In the genomic region with DNA sequence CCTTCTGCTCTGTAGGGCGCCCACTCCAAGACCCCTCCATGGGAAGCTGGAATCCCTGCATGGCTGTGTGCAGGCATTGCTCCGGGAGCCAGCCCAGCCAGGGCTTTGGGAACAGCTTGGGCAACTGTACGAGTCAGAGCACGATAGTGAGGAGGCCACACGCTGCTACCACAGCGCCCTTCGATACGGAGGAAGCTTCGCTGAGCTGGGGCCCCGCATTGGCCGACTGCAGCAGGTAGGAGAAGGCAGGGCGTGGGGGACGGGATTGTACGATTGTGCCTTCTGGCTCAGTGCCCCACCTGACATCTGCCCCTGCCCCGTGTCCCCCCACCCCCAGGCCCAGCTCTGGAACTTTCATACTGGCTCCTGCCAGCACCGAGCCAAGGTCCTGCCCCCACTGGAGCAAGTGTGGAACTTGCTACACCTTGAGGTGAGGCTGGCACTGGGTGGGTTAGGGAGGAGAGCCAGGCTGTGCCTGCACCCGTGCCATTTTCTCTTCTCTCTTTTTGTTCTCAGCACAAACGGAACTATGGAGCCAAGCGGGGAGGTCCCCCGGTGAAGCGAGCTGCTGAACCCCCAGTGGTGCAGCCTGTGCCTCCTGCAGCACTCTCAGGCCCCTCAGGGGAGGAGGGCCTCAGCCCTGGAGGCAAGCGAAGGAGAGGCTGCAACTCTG, we compare ENCODE assay signal across 1 cellular context.
TF ChIP-seq lines count a peak whose summit lies in the region.

No MANE protein-coding gene starts in this region.

TF ChIP-seq in HepG2, 621 proteins besides CTCF, POLR2A, EP300 and RAD21:
- TF ChIP-seq ZNF256 (CRISPR knock-in tag; conservative IDR thresholded peaks at IDR 0.05) = no peak
- TF ChIP-seq, protein P1, sequence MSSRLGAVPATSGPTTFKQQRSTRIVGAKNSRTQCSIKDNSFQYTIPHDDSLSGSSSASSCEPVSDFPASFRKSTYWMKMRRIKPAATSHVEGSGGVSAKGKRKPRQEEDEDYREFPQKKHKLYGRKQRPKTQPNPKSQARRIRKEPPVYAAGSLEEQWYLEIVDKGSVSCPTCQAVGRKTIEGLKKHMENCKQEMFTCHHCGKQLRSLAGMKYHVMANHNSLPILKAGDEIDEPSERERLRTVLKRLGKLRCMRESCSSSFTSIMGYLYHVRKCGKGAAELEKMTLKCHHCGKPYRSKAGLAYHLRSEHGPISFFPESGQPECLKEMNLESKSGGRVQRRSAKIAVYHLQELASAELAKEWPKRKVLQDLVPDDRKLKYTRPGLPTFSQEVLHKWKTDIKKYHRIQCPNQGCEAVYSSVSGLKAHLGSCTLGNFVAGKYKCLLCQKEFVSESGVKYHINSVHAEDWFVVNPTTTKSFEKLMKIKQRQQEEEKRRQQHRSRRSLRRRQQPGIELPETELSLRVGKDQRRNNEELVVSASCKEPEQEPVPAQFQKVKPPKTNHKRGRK (CRISPR knock-in tag; IDR thresholded peaks at IDR 0.05) = no peak
- TF ChIP-seq ZNF652 (CRISPR knock-in tag; IDR thresholded peaks at IDR 0.05; ENCODE audit: borderline replicate concordance, low read depth) = no peak
- TF ChIP-seq POGZ (CRISPR knock-in tag; IDR thresholded peaks at IDR 0.05) = no peak
- TF ChIP-seq, protein P2, sequence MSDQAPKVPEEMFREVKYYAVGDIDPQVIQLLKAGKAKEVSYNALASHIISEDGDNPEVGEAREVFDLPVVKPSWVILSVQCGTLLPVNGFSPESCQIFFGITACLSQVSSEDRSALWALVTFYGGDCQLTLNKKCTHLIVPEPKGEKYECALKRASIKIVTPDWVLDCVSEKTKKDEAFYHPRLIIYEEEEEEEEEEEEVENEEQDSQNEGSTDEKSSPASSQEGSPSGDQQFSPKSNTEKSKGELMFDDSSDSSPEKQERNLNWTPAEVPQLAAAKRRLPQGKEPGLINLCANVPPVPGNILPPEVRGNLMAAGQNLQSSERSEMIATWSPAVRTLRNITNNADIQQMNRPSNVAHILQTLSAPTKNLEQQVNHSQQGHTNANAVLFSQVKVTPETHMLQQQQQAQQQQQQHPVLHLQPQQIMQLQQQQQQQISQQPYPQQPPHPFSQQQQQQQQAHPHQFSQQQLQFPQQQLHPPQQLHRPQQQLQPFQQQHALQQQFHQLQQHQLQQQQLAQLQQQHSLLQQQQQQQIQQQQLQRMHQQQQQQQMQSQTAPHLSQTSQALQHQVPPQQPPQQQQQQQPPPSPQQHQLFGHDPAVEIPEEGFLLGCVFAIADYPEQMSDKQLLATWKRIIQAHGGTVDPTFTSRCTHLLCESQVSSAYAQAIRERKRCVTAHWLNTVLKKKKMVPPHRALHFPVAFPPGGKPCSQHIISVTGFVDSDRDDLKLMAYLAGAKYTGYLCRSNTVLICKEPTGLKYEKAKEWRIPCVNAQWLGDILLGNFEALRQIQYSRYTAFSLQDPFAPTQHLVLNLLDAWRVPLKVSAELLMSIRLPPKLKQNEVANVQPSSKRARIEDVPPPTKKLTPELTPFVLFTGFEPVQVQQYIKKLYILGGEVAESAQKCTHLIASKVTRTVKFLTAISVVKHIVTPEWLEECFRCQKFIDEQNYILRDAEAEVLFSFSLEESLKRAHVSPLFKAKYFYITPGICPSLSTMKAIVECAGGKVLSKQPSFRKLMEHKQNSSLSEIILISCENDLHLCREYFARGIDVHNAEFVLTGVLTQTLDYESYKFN (CRISPR knock-in tag; conservative IDR thresholded peaks at IDR 0.05) = no peak
